In genomic region chr12:40152783-40153383, GRCh38 we compare ENCODE assay signal across 8 cellular contexts. TPM values are rescaled to one million over a fixed set of nuclear protein-coding genes. Genes with fewer than 3 reads are reported as not detected.
DNase-seq lines count a peak whose midpoint lies in the region; ATAC-seq, FAIRE-seq and TF ChIP-seq lines count a peak whose summit lies in the region.

No MANE protein-coding gene starts in this region.

- no peak for TF ChIP-seq POLR2A in A549 (IDR thresholded peaks at IDR 0.05; ENCODE audit: low read length)
- no peak for TF ChIP-seq POLR2A in GM12892 (IDR thresholded peaks at IDR 0.05; ENCODE audit: low read depth, low read length)

- no peak overlapping the region for H3K4me2 ChIP-seq in A549

- DNase-seq in A549 (ENCODE audit: low read depth in 1 of 2, low spot score in 1 of 2) (peak in 1 of 2 experiments; percentile 65), GM12892 (ENCODE audit: insufficient read length) (no peak), NCI-H1105 treated with DMSO at 0.1 percent for 48 hours (lab: John Stamatoyannopoulos, UW) (peak; percentile 77), mucosa of gallbladder (ENCODE audit: low spot score) (peak; percentile 63), superior temporal gyrus (ENCODE audit: extremely low spot score) (peak; percentile 77), NCI-H226 (no peak)

- no peak for TF ChIP-seq EP300 in A549 (IDR thresholded peaks at IDR 0.05)

- no peak overlapping the region for H3K4me3 ChIP-seq in A549
- H3K4me3 ChIP-seq in WI38 (ENCODE audit: low read depth, low read length): no peak overlapping the region

- POLR2A ChIA-PET in A549 (lab: Yijun Ruan, JAX): no interaction called here

- TF ChIP-seq CTCF in A549 (IDR thresholded peaks at IDR 0.05) (peak; percentile 94), WI38 (IDR thresholded peaks at IDR 0.05; ENCODE audit: low read depth, low read length) (peak; percentile 69)

- FAIRE-seq in A549 (lab: Jason Lieb, UNC) (peak; percentile 49), GM12892 (lab: Jason Lieb, UNC) (peak; percentile 21), endometrium (lab: Jason Lieb, UNC) (peak; percentile 75)

- H3K9me3 ChIP-seq in A549: no peaks in the 10 kb centered on the region

- CTCF ChIA-PET in A549 (lab: Yijun Ruan, JAX): interaction anchor here (0.7 to 4.2 kb wide), 5 partner anchors 9 to 165 kb away, joined by 3 to 33 read pairs (median 3); no protein-coding TSS in a partner anchor

- ATAC-seq in A549: peak; percentile 43 to 75; a peak in 3 of 6 replicates

- TF ChIP-seq RAD21 in A549 (conservative IDR thresholded peaks at IDR 0.05 in 1 of 2, IDR thresholded peaks at IDR 0.05 in 1 of 2): peak; percentile 84 to 86

- WGBS in A549 (ENCODE audit: missing lambda C conversion rate): 48% methylated on average over 4 of the region's 4 CpGs

- H3K4me1 ChIP-seq in A549: peaks cover 12% of the 10 kb centered on the region; the same call in 2 of the 3 replicates

- H3K27ac ChIP-seq in A549: no peak overlapping the region

TF ChIP-seq in A549, 52 proteins besides CTCF, POLR2A, EP300 and RAD21:
- TF ChIP-seq CBX2 (IDR thresholded peaks at IDR 0.05; ENCODE audit: borderline replicate concordance, low read depth): no peak
- peak; percentile 91 for TF ChIP-seq SMC3 (IDR thresholded peaks at IDR 0.05)

RNA-seq across cellular contexts. Expression of gene SLC2A13, which starts 47.0 kb away (rescaled TPM):
- polyA plus RNA-seq in A549 (2011; rRNA removed) (7.1 and 8.2 TPM in 2 replicates), A549 (2017; fragmentation: RNase III; extraction: RNeasy Plus Mini Kit Qiagen cat#74134 plus additional on column Dnase treatment) (2.5 to 4.5 TPM (median 4.0 TPM) in 3 replicates)
- 1.6 and 2.2 TPM in 2 replicates for polyA plus RNA-seq in A549 (2012; cell fraction: cytosol; rRNA removed)
- polyA plus RNA-seq in A549 (2012; cell fraction: nucleus; rRNA removed): 1.9 and 2.1 TPM in 2 replicates
- polyA minus RNA-seq in A549 (2011; rRNA and poly(A)+ RNA removed): 11.1 and 11.8 TPM in 2 replicates
- 0.87 TPM for polyA plus RNA-seq in GM12892 (2012; ENCODE audit: missing spikeins)
- 11.1 TPM for total RNA-seq in mucosa of gallbladder

Comparison
In these comparisons a context has a peak if more than half of its experiments do, and no peak if none do; other contexts are left out.
1. DNase-seq: peak in NCI-H1105 treated with DMSO at 0.1 percent for 48 hours (single experiment), mucosa of gallbladder (single experiment) and superior temporal gyrus (single experiment); none in GM12892 (single experiment) and NCI-H226 (single experiment).